ENCODE assay signal across 16 cellular contexts in genomic region chr16:67114793-67115192, GRCh38. TPM values are rescaled to one million over a fixed set of nuclear protein-coding genes. Genes with fewer than 3 reads are reported as not detected.
DNase-seq lines count a peak whose midpoint lies in the region; ATAC-seq and TF ChIP-seq lines count a peak whose summit lies in the region.
"Had no signal": no experiment of that assay in that cellular context is flagged by ENCODE, and none has a peak within 500 bp of the region (broad histone marks: within the 10 kb centered on the region; RNA-seq: fewer than 3 reads in every experiment).

No MANE protein-coding gene starts in this region.

- BruUV-seq in mammary epithelial cell (replicated peaks; lab: Mats Ljungman, UMichigan) (no TSS peak), MCF 10A (replicated peaks; lab: Mats Ljungman, UMichigan) (no TSS peak)

- no peak for ATAC-seq in left ventricle myocardium superior
- ATAC-seq: lower lobe of right lung, natural killer cell, Right ventricle myocardium inferior had no signal

- H3K4me1 ChIP-seq in mammary epithelial cell (ENCODE audit: insufficient read depth, low read length) (peaks cover 20% of the 10 kb centered on the region), fibroblast of lung (ENCODE audit: control insufficient read depth, extremely low read depth, insufficient read depth, low read length) (peaks cover 14% of the 10 kb centered on the region)

- peaks cover 25% of the 10 kb centered on the region for H3K36me3 Mint-ChIP-seq in MCF 10A (ENCODE audit: insufficient read depth, unreplicated experiment)
- H3K36me3 Mint-ChIP-seq: activated naive CD4-positive, alpha-beta T cell treated with anti-CD3 and anti-CD28 coated beads, Interleukin-2, amount 50 U/mL, for 24 hours; natural killer cell had no signal

- no peak overlapping the region for H3K4me3 ChIP-seq in mammary epithelial cell (replicated peaks in 1 of 3; ENCODE audit: insufficient read depth in 1 of 3, low read depth in 2 of 3, low read length in 3 of 3)
- H3K4me3 ChIP-seq in fibroblast of lung (replicated peaks in 1 of 4; ENCODE audit: control extremely low read depth in 1 of 4, insufficient read depth in 1 of 4, low read depth in 3 of 4, low read length in 4 of 4) = no peak overlapping the region
- H3K4me3 ChIP-seq: lower lobe of right lung, psoas muscle had no signal

- H3K4me2 ChIP-seq in mammary epithelial cell (ENCODE audit: insufficient read depth, low read depth, low read length) (no peak overlapping the region), fibroblast of lung (ENCODE audit: extremely low read depth, insufficient read depth, low read length) (peak overlapping the region; percentile 64)

- H3K27ac ChIP-seq in mammary epithelial cell (ENCODE audit: insufficient read depth, low read depth, low read length) (peak overlapping the region; percentile 59), fibroblast of lung (ENCODE audit: insufficient read depth, low read length) (peak overlapping the region; percentile 72)
- H3K27ac ChIP-seq: lower lobe of right lung, psoas muscle had no signal

- in situ Hi-C loops in mammary epithelial cell (cut with MboI; ENCODE audit: low sequenced_read_pairs in 2 of 2) = no loop called here

- dilution Hi-C loops in mammary epithelial cell (cut with HindIII; ENCODE audit: low sequenced_read_pairs) = no loop called here

- H3K9me3 ChIP-seq in mammary epithelial cell (replicated peaks; ENCODE audit: insufficient read depth, low read length) = no peaks in the 10 kb centered on the region
- no peaks in the 10 kb centered on the region for H3K9me3 ChIP-seq in fibroblast of lung (ENCODE audit: control insufficient read depth, insufficient read depth, low read depth, low read length)
- H3K9me3 ChIP-seq: lower lobe of right lung, psoas muscle had no signal

- no peaks in the 10 kb centered on the region for H3K27me3 Mint-ChIP-seq in MCF 10A (ENCODE audit: insufficient read depth, unreplicated experiment)
- H3K27me3 Mint-ChIP-seq: activated naive CD4-positive, alpha-beta T cell treated with anti-CD3 and anti-CD28 coated beads, Interleukin-2, amount 50 U/mL, for 24 hours had no signal

- 67% methylated on average over 2 of the region's 2 CpGs for WGBS in mammary epithelial cell (ENCODE audit: low coverage, missing lambda C conversion rate)

- H3K9ac ChIP-seq in mammary epithelial cell (ENCODE audit: insufficient read depth, low read length) (no peak overlapping the region), fibroblast of lung (ENCODE audit: insufficient read depth, low read length) (no peak overlapping the region)

- no peaks in the 10 kb centered on the region for H4K20me1 ChIP-seq in mammary epithelial cell (ENCODE audit: insufficient read depth, low read length)
- H4K20me1 ChIP-seq in fibroblast of lung (ENCODE audit: control insufficient read depth, extremely low read depth, insufficient read depth, low read length) = no peaks in the 10 kb centered on the region

- intact Hi-C loops in mammary epithelial cell (cut with micrococcal nuclease) (loop anchor here (5.0 kb wide), 1 partner anchor 43 kb away; the partner anchor contains the start of genes FBXL8 and TRADD), MCF 10A (cut with micrococcal nuclease) (no loop called here), left ventricle myocardium superior (cut with micrococcal nuclease) (no loop called here)

- no peak for TF ChIP-seq CTCF in mammary epithelial cell (conservative IDR thresholded peaks at IDR 0.05 in 1 of 2, IDR thresholded peaks at IDR 0.05 in 1 of 2; ENCODE audit: extremely low read depth in 1 of 2, insufficient read depth in 1 of 2, low read depth in 1 of 2, low read length in 2 of 2)
- TF ChIP-seq CTCF in MCF 10A (IDR thresholded peaks at IDR 0.05; ENCODE audit: unreplicated experiment) = no peak
- TF ChIP-seq CTCF in fibroblast of lung (conservative IDR thresholded peaks at IDR 0.05 in 1 of 2, IDR thresholded peaks at IDR 0.05 in 1 of 2; ENCODE audit: low read depth in 1 of 2, low read length in 2 of 2) = no peak

- DNase-seq in mammary epithelial cell (no peak), MCF 10A (ENCODE audit: unreplicated experiment) (no peak), fibroblast of lung (ENCODE audit: low read depth in 2 of 2) (peak in 1 of 2 donors; percentile 19), NCI-H526 (lab: John Stamatoyannopoulos, UW) (no peak), NCI-H226 (no peak), left ventricle myocardium superior (no peak)
- DNase-seq: activated CD4-positive, alpha-beta T cell treated with anti-CD3 and anti-CD28 coated beads for 4 hours; activated CD8-positive, alpha-beta memory T cell treated with anti-CD3 and anti-CD28 coated beads, Interleukin-2, amount 50 U/mL, for 48 hours; COR-L47; lower lobe of right lung; natural killer cell; NCI-H1092 treated with DMSO at 0.1 percent for 48 hours; NK-92 treated with Interleukin-12 subunit alpha and Interleukin-12 subunit beta, amount 100 ng/mL, for 24 hours; psoas muscle had no signal

- H3K4me1 Mint-ChIP-seq in MCF 10A (ENCODE audit: insufficient read depth, unreplicated experiment) = peaks cover 32% of the 10 kb centered on the region

- H2AFZ ChIP-seq in mammary epithelial cell (ENCODE audit: low read depth, low read length) (no peak overlapping the region), fibroblast of lung (ENCODE audit: low read length) (no peak overlapping the region)

- CTCF ChIA-PET in mammary epithelial cell (lab: Charles Lee; ENCODE audit: low non-redundant PET) (no interaction called here), MCF 10A (lab: Yijun Ruan, JAX) (interaction anchor here (1.0 to 1.8 kb wide), 3 partner anchors 14 to 220 kb away, joined by 4 to 6 read pairs (median 4); no protein-coding TSS in a partner anchor)

- no peaks in the 10 kb centered on the region for H3K27me3 ChIP-seq in mammary epithelial cell (ENCODE audit: insufficient read depth, low read length)
- H3K27me3 ChIP-seq in fibroblast of lung (ENCODE audit: control insufficient read depth, insufficient read depth, low read length) = no peaks in the 10 kb centered on the region

- H3K4me3 Mint-ChIP-seq in MCF 10A (ENCODE audit: unreplicated experiment) = no peak overlapping the region
- H3K4me3 Mint-ChIP-seq: activated naive CD4-positive, alpha-beta T cell treated with anti-CD3 and anti-CD28 coated beads, Interleukin-2, amount 50 U/mL, for 24 hours; natural killer cell had no signal

- POLR2A ChIA-PET in MCF 10A (lab: Yijun Ruan, JAX) = interaction anchor here (0.6 to 0.7 kb wide), 2 partner anchors 25 to 133 kb away, joined by 3 read pairs; partner anchors contain the start of gene FHOD1

- H3K36me3 ChIP-seq in mammary epithelial cell (ENCODE audit: insufficient read depth, low read length) (no peaks in the 10 kb centered on the region), fibroblast of lung (ENCODE audit: control insufficient read depth, insufficient read depth, low read length) (no peaks in the 10 kb centered on the region)

- no peak overlapping the region for H3K27ac Mint-ChIP-seq in MCF 10A (ENCODE audit: low read depth, unreplicated experiment)
- H3K27ac Mint-ChIP-seq: activated naive CD4-positive, alpha-beta T cell treated with anti-CD3 and anti-CD28 coated beads, Interleukin-2, amount 50 U/mL, for 24 hours; natural killer cell had no signal

- no peaks in the 10 kb centered on the region for H3K9me3 Mint-ChIP-seq in MCF 10A (ENCODE audit: unreplicated experiment)
- H3K9me3 Mint-ChIP-seq: activated naive CD4-positive, alpha-beta T cell treated with anti-CD3 and anti-CD28 coated beads, Interleukin-2, amount 50 U/mL, for 24 hours; natural killer cell had no signal

- H3K79me2 ChIP-seq in mammary epithelial cell (ENCODE audit: insufficient read depth, low read length) = peaks cover 76% of the 10 kb centered on the region
- H3K79me2 ChIP-seq in fibroblast of lung (ENCODE audit: control insufficient read depth, insufficient read depth, low read length) = peaks cover 46% of the 10 kb centered on the region

RNA-seq across cellular contexts. Expression of gene PHAF1, which starts 5.1 kb away (rescaled TPM):
- 10 to 100 TPM; 12.5 to 13.5 TPM for total RNA-seq in mammary epithelial cell
- 16.6 TPM for polyA plus RNA-seq in mammary epithelial cell
- polyA minus RNA-seq in mammary epithelial cell = 12.7 TPM
- 13.8 and 14.5 TPM in 2 replicates for total RNA-seq in MCF 10A (2022)
- 15.2 and 18.3 TPM in 2 replicates for total RNA-seq in fibroblast of lung
- 21.5 and 23.0 TPM in 2 replicates for polyA plus RNA-seq in fibroblast of lung
- 10.4 and 12.9 TPM in 2 replicates for polyA plus RNA-seq in fibroblast of lung (2012)
- 26.2 and 46.4 TPM in 2 replicates for polyA minus RNA-seq in fibroblast of lung (ENCODE audit: low replicate concordance)
- 10.7 TPM for total RNA-seq in left ventricle myocardium superior

RNA-seq across cellular contexts. Expression of gene B3GNT9, which starts 36.0 kb away (rescaled TPM):
- 10 to 100 TPM in 1 of 2 donors, 1 to 10 TPM in 1; 4.7 to 22.0 TPM for total RNA-seq in mammary epithelial cell
- polyA plus RNA-seq in mammary epithelial cell = 10.9 TPM
- polyA minus RNA-seq in mammary epithelial cell = 17.8 TPM
- 0.84 and 1.9 TPM in 2 replicates for total RNA-seq in MCF 10A (2022)
- total RNA-seq in fibroblast of lung = 29.3 and 34.7 TPM in 2 replicates
- polyA plus RNA-seq in fibroblast of lung = 23.2 and 29.6 TPM in 2 replicates
- polyA plus RNA-seq in fibroblast of lung (2012) = 22.4 and 27.8 TPM in 2 replicates
- polyA minus RNA-seq in fibroblast of lung (ENCODE audit: low replicate concordance) = 25.6 and 34.6 TPM in 2 replicates
- 7.8 TPM for total RNA-seq in left ventricle myocardium superior

RNA-seq across cellular contexts. Expression of gene TRADD, which starts 44.9 kb away (rescaled TPM):
- total RNA-seq in mammary epithelial cell = 10 to 100 TPM; 17.8 to 18.6 TPM
- 16.1 TPM for polyA plus RNA-seq in mammary epithelial cell
- polyA minus RNA-seq in mammary epithelial cell = 4.9 TPM
- 12.9 and 13.3 TPM in 2 replicates for total RNA-seq in MCF 10A (2022)
- 18.0 and 20.8 TPM in 2 replicates for total RNA-seq in fibroblast of lung
- 5.8 and 7.6 TPM in 2 replicates for polyA plus RNA-seq in fibroblast of lung
- 15.7 and 18.8 TPM in 2 replicates for polyA plus RNA-seq in fibroblast of lung (2012)
- polyA minus RNA-seq in fibroblast of lung (ENCODE audit: low replicate concordance) = 7.0 and 10.2 TPM in 2 replicates
- 7.2 TPM for total RNA-seq in left ventricle myocardium superior

RNA-seq across cellular contexts. Expression of gene FBXL8, which starts 45.0 kb away (rescaled TPM):
- total RNA-seq in mammary epithelial cell (10 to 100 TPM; 12.0 to 14.6 TPM), MCF 10A (2022) (15.9 and 17.2 TPM in 2 replicates), fibroblast of lung (9.8 and 10.4 TPM in 2 replicates), left ventricle myocardium superior (12.0 TPM)
- polyA plus RNA-seq in mammary epithelial cell (6.1 TPM), fibroblast of lung (2.4 and 4.0 TPM in 2 replicates)
- polyA minus RNA-seq in mammary epithelial cell (not detected), fibroblast of lung (ENCODE audit: low replicate concordance) (0.70 and 2.3 TPM in 2 replicates)
- polyA plus RNA-seq in fibroblast of lung (2012) = 5.8 and 7.9 TPM in 2 replicates

RNA-seq across cellular contexts. Expression of gene HSF4, which starts 49.8 kb away (rescaled TPM):
- total RNA-seq in mammary epithelial cell = 10 to 100 TPM in 1 of 2 donors, 1 to 10 TPM in 1; 2.3 to 19.9 TPM
- polyA plus RNA-seq in mammary epithelial cell = 3.6 TPM
- 1.8 TPM for polyA minus RNA-seq in mammary epithelial cell
- total RNA-seq in MCF 10A (2022) = 34.3 and 34.8 TPM in 2 replicates
- 25.8 and 31.3 TPM in 2 replicates for total RNA-seq in fibroblast of lung
- polyA plus RNA-seq in fibroblast of lung = 1.9 and 6.4 TPM in 2 replicates
- polyA plus RNA-seq in fibroblast of lung (2012) = 1.8 and 8.8 TPM in 2 replicates
- polyA minus RNA-seq in fibroblast of lung (ENCODE audit: low replicate concordance) = 0.55 TPM in 1 of 2 replicates, not detected in the other
- 71.0 TPM for total RNA-seq in left ventricle myocardium superior
